Comparison of ENCODE assay signal across 8 cellular contexts in the genomic region with DNA sequence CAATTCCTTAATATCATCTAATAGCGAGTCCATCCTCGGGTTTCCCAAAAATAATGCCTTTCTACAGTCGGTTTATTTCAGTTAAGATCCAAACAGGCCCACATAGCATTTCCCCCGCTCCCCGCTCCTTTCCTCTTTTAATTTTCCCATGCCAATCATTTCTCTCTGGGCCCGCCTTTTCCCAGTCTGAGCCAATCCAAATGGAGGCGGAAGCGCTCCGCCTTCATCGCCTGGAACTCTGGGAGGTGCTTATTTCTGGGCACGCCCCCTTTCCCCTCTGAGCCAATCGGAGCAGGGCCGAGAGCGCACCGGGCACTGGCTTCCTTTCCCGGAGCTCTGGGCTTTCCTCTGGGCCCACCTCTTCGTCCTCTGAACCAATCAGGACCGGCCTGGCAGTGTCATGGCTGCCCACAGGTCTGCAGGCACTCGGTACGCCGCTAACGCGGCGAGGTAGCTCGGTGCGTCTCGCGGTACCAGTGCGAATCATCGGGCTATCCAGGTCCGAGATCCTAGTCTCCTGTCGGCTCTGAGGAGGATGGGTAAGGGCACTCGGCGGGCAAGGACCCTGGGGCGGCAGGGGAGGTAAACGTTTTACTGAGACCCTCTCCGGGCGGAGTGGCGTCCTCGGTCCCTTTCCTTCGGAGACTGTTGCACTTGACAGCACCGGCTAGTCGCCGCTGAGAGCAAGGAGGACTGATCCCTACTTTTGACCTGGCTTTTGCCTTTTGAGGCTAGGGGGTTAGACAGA. TPM values are rescaled to one million over a fixed set of nuclear protein-coding genes. Genes with fewer than 3 reads are reported as not detected.
DNase-seq lines count a peak whose midpoint lies in the region; ATAC-seq and TF ChIP-seq lines count a peak whose summit lies in the region.
"Not testable (repeated sequence)": the region's sequence is repeated elsewhere in the genome, so short reads cannot be mapped to it uniquely, and the experiment has no call there.

A gene with protein sequence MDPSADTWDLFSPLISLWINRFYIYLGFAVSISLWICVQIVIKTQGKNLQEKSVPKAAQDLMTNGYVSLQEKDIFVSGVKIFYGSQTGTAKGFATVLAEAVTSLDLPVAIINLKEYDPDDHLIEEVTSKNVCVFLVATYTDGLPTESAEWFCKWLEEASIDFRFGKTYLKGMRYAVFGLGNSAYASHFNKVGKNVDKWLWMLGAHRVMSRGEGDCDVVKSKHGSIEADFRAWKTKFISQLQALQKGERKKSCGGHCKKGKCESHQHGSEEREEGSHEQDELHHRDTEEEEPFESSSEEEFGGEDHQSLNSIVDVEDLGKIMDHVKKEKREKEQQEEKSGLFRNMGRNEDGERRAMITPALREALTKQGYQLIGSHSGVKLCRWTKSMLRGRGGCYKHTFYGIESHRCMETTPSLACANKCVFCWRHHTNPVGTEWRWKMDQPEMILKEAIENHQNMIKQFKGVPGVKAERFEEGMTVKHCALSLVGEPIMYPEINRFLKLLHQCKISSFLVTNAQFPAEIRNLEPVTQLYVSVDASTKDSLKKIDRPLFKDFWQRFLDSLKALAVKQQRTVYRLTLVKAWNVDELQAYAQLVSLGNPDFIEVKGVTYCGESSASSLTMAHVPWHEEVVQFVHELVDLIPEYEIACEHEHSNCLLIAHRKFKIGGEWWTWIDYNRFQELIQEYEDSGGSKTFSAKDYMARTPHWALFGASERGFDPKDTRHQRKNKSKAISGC (plus strand): TSS at position 390 of the 748 bp plus-strand sequence. CDS start 146 bp downstream, at position 536.

- H3K4me1 Mint-ChIP-seq in activated B cell treated with CpG ODN at 0.5 μM for 24 hours, result peaks cover 26% of the 10 kb centered on the region
- H3K4me1 Mint-ChIP-seq in immature natural killer cell, result peaks cover 33 to 40% of the 10 kb centered on the region in 2 donors

- peak within 1 kb of the TSS; percentile 100 for H3K4me3 Mint-ChIP-seq in activated B cell treated with CpG ODN at 0.5 μM for 24 hours
- peak within 1 kb of the TSS; percentile 87 to 100 (median 97) for H3K4me3 Mint-ChIP-seq in immature natural killer cell

- DNase-seq in AG04449 (ENCODE audit: low read depth, low spot score) (peak; percentile 73), NCI-H345 (lab: John Stamatoyannopoulos, UW) (peak; percentile 98), activated B cell treated with CpG ODN at 0.5 μM for 24 hours (peak; percentile 93), immature natural killer cell (peak; percentile 98 to 99 (median 99)), smooth muscle cell of the brain vasculature (ENCODE audit: low read depth, low spot score) (peak; percentile 95)
- peak; percentile 99 for DNase-seq in central memory CD4-positive, alpha-beta T cell

- CTCF ChIA-PET in AG04449 (lab: Yijun Ruan, JAX), result not testable (repeated sequence)
- CTCF ChIA-PET in activated B cell treated with CpG ODN at 0.5 μM for 24 hours (lab: Charles Lee), result interaction anchor here (1.1 kb wide), 1 partner anchor 438 kb away, joined by 3 read pairs; no protein-coding TSS in a partner anchor

- not testable (repeated sequence) for TF ChIP-seq CTCF in AG04449 (IDR thresholded peaks at IDR 0.05; ENCODE audit: insufficient read depth, low read length, missing control alignments); activated B cell treated with CpG ODN at 0.5 μM for 24 hours (IDR thresholded peaks at IDR 0.05)

- POLR2A ChIA-PET in AG04449 (lab: Yijun Ruan, JAX), result not testable (repeated sequence)
- POLR2A ChIA-PET in activated B cell treated with CpG ODN at 0.5 μM for 24 hours (lab: Charles Lee), result interaction anchor here (0.6 to 3.0 kb wide), 13 partner anchors 10 to 1245 kb away, joined by 3 to 26 read pairs (median 5); partner anchors contain the start of genes KCTD7, RABGEF1 and TMEM248

- peak within 1 kb of the TSS; percentile 73 for H3K4me3 ChIP-seq in AG04449 (ENCODE audit: low read depth, low read length)

- ATAC-seq in GM18909 (IDR thresholded peaks at IDR 0.05; ENCODE audit: poor library complexity, unreplicated experiment) (peak; percentile 90), HG03196 (IDR thresholded peaks at IDR 0.05; ENCODE audit: unreplicated experiment) (peak; percentile 87), activated B cell treated with CpG ODN at 0.5 μM for 24 hours (ENCODE audit: low read depth) (peak; percentile 82)

- H3K9me3 Mint-ChIP-seq in activated B cell treated with CpG ODN at 0.5 μM for 24 hours, immature natural killer cell: not testable (repeated sequence)

- H3K27me3 Mint-ChIP-seq in activated B cell treated with CpG ODN at 0.5 μM for 24 hours, result not testable (repeated sequence)
- H3K27me3 Mint-ChIP-seq in immature natural killer cell (ENCODE audit: low read depth in 3 of 3), result peaks cover 9 to 24% (median 14%) of the 10 kb centered on the region in 3 donors

- H3K36me3 Mint-ChIP-seq in activated B cell treated with CpG ODN at 0.5 μM for 24 hours (ENCODE audit: low read depth) (peaks cover 45% of the 10 kb centered on the region), immature natural killer cell (peaks cover 7 to 15% (median 10%) of the 10 kb centered on the region in 3 donors)

- intact Hi-C loops in activated B cell treated with CpG ODN at 0.5 μM for 24 hours (cut with micrococcal nuclease), result loop anchor here (1.0 to 10.0 kb wide), 10 partner anchors 75 to 1274 kb away; partner anchors contain the start of genes GUSB, RABGEF1 and TMEM248

- H3K27ac Mint-ChIP-seq in activated B cell treated with CpG ODN at 0.5 μM for 24 hours (peak within 1 kb of the TSS; percentile 100), immature natural killer cell (peak within 1 kb of the TSS; percentile 85 to 100 (median 98))

RNA-seq across cellular contexts. Expression of the gene that starts here (rescaled TPM):
- total RNA-seq in activated B cell treated with CpG ODN at 0.5 μM for 24 hours, result 22.5 and 26.1 TPM in 2 replicates
- polyA plus RNA-seq in immature natural killer cell, result 10 to 100 TPM in 2 of 3 donors, 1 to 10 TPM in 1; 9.8 to 25.9 (median 17.6) TPM

Comparison
In these comparisons a context has a peak if more than half of its experiments do, and no peak if none do; other contexts are left out.
1. Peak in every context shown above with its lines: DNase-seq, ATAC-seq and H3K4me3 ChIP-seq.